In the genomic region with DNA sequence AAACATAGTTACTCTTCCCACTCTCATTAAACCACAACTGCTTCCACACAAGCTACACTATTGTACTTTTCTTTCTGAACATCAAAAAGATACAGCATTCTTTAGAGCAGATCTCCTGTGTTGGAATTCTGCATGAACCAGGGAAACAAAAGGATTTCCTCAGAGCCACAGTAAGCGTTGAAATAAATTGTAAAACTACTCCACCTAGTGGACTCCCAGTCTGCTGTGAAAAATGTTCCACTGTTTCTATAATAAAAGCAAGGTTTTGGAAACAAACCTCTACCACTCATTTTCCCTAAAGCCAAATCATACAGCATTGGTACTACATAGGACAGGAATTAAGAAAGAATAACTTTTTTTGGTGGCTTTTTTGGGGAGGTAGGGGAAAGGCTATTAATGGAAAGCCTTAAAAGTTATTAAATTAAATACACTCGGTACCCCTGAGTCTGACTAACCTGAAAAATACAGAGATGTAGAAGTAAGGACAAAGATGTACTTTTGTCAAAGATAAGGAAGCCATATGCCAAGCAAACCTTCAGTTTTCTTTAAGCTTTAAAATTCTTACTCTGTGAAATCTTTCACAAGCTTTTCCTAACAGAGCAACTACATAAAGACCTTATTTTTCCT, we compare ENCODE assay signal across 8 cellular contexts. TPM values are rescaled to one million over a fixed set of nuclear protein-coding genes. Genes with fewer than 3 reads are reported as not detected.
DNase-seq lines count a peak whose midpoint lies in the region; ATAC-seq and TF ChIP-seq lines count a peak whose summit lies in the region.

No MANE protein-coding gene starts in this region.

- H3K9ac ChIP-seq in fibroblast of lung (ENCODE audit: insufficient read depth, low read length) (no peak overlapping the region), neural progenitor cell (no peak overlapping the region)

- DNase-seq in D341Med (ENCODE audit: low spot score), result peak; percentile 51
- peak; percentile 38 for DNase-seq in HuH-7 (ENCODE audit: low spot score)
- DNase-seq in RPMI7951 (ENCODE audit: low read depth), result peak; percentile 62
- DNase-seq in fibroblast of lung (ENCODE audit: low read depth in 2 of 2), result peak; percentile 66 to 76
- DNase-seq in neural progenitor cell (ENCODE audit: low spot score), result peak; percentile 82
- no peak for DNase-seq in activated CD8-positive, alpha-beta memory T cell treated with anti-CD3 and anti-CD28 coated beads for 24 hours

- H3K4me1 ChIP-seq in fibroblast of lung (ENCODE audit: control insufficient read depth, extremely low read depth, insufficient read depth, low read length), result peaks cover 7% of the 10 kb centered on the region
- peaks cover 4% of the 10 kb centered on the region for H3K4me1 ChIP-seq in neural progenitor cell

- no peak overlapping the region for H3K27ac ChIP-seq in fibroblast of lung (ENCODE audit: insufficient read depth, low read length)
- no peak overlapping the region for H3K27ac ChIP-seq in neural progenitor cell

- H3K36me3 Mint-ChIP-seq in neural progenitor cell, result peaks cover 11% of the 10 kb centered on the region

- H3K27me3 ChIP-seq in fibroblast of lung (ENCODE audit: control insufficient read depth, insufficient read depth, low read length), result no peaks in the 10 kb centered on the region
- no peaks in the 10 kb centered on the region for H3K27me3 ChIP-seq in neural progenitor cell

- H3K9me3 ChIP-seq in fibroblast of lung (ENCODE audit: control insufficient read depth, insufficient read depth, low read depth, low read length), result no peaks in the 10 kb centered on the region
- H3K9me3 ChIP-seq in neural progenitor cell (ENCODE audit: low read depth), result no peaks in the 10 kb centered on the region

- H3K79me2 ChIP-seq in fibroblast of lung (ENCODE audit: control insufficient read depth, insufficient read depth, low read length), result no peaks in the 10 kb centered on the region
- H3K79me2 ChIP-seq in neural progenitor cell (ENCODE audit: low read depth), result peaks cover 26% of the 10 kb centered on the region

- H3K27me3 Mint-ChIP-seq in neural progenitor cell (ENCODE audit: insufficient read depth, low read depth), result no peaks in the 10 kb centered on the region

- H3K4me3 ChIP-seq in fibroblast of lung (replicated peaks in 1 of 4; ENCODE audit: control extremely low read depth in 1 of 4, insufficient read depth in 1 of 4, low read depth in 3 of 4, low read length in 4 of 4) (no peak overlapping the region), neural progenitor cell (no peak overlapping the region)

- no peaks in the 10 kb centered on the region for H3K4me1 Mint-ChIP-seq in neural progenitor cell

- H4K20me1 ChIP-seq in fibroblast of lung (ENCODE audit: control insufficient read depth, extremely low read depth, insufficient read depth, low read length) (no peaks in the 10 kb centered on the region), neural progenitor cell (ENCODE audit: low read depth) (peaks cover 5% of the 10 kb centered on the region)

- peaks cover 13% of the 10 kb centered on the region for H3F3A ChIP-seq in neural progenitor cell (ENCODE audit: low read depth)

- H3K9me3 Mint-ChIP-seq in neural progenitor cell, result no peaks in the 10 kb centered on the region

- H2AFZ ChIP-seq in fibroblast of lung (ENCODE audit: low read length) (no peak overlapping the region), neural progenitor cell (replicated peaks) (peak overlapping the region; percentile 62)

- no peak overlapping the region for H3K27ac Mint-ChIP-seq in neural progenitor cell

- H3K36me3 ChIP-seq in fibroblast of lung (ENCODE audit: control insufficient read depth, insufficient read depth, low read length) (peaks cover 1% of the 10 kb centered on the region), neural progenitor cell (peaks cover 5% of the 10 kb centered on the region)

- no peak for ATAC-seq in HG03045 (IDR thresholded peaks at IDR 0.05; ENCODE audit: unreplicated experiment)
- ATAC-seq in GM21447 (IDR thresholded peaks at IDR 0.05; ENCODE audit: unreplicated experiment), result no peak

- no peak overlapping the region for H3K4me2 ChIP-seq in fibroblast of lung (ENCODE audit: extremely low read depth, insufficient read depth, low read length)
- peak overlapping the region; percentile 53 for H3K4me2 ChIP-seq in neural progenitor cell

- H3K4me3 Mint-ChIP-seq in neural progenitor cell, result no peak overlapping the region

- TF ChIP-seq CTCF in fibroblast of lung (conservative IDR thresholded peaks at IDR 0.05 in 1 of 2, IDR thresholded peaks at IDR 0.05 in 1 of 2; ENCODE audit: low read depth in 1 of 2, low read length in 2 of 2), result peak; percentile 75 to 82
- TF ChIP-seq CTCF in neural progenitor cell (IDR thresholded peaks at IDR 0.05), result peak; percentile 97

RNA-seq across cellular contexts. Expression of gene NUFIP1, which starts 19.3 kb away (rescaled TPM):
- 4.8 TPM in 2 replicates for total RNA-seq in RPMI7951 (2014; rRNA removed; shearing (Covaris generic))
- total RNA-seq in fibroblast of lung (3.3 and 3.5 TPM in 2 replicates), neural progenitor cell (ENCODE audit: low replicate concordance) (6.0 and 12.9 TPM in 2 replicates)
- 5.3 and 7.3 TPM in 2 replicates for polyA plus RNA-seq in fibroblast of lung
- polyA plus RNA-seq in fibroblast of lung (2012), result 4.8 and 7.1 TPM in 2 replicates
- polyA minus RNA-seq in fibroblast of lung (ENCODE audit: low replicate concordance), result 1.4 and 1.5 TPM in 2 replicates

RNA-seq across cellular contexts. Expression of gene GPALPP1, which starts 19.4 kb away (rescaled TPM):
- total RNA-seq in RPMI7951 (2014; rRNA removed; shearing (Covaris generic)), result 16.9 and 18.7 TPM in 2 replicates
- total RNA-seq in fibroblast of lung, result 22.1 and 37.7 TPM in 2 replicates
- 21.3 and 21.7 TPM in 2 replicates for polyA plus RNA-seq in fibroblast of lung
- polyA plus RNA-seq in fibroblast of lung (2012), result 17.8 and 18.9 TPM in 2 replicates
- 2.8 and 4.5 TPM in 2 replicates for polyA minus RNA-seq in fibroblast of lung (ENCODE audit: low replicate concordance)
- total RNA-seq in neural progenitor cell (ENCODE audit: low replicate concordance), result 47.5 and 70.7 TPM in 2 replicates
